ENCODE assay signal across 21 cellular contexts in the genomic region with DNA sequence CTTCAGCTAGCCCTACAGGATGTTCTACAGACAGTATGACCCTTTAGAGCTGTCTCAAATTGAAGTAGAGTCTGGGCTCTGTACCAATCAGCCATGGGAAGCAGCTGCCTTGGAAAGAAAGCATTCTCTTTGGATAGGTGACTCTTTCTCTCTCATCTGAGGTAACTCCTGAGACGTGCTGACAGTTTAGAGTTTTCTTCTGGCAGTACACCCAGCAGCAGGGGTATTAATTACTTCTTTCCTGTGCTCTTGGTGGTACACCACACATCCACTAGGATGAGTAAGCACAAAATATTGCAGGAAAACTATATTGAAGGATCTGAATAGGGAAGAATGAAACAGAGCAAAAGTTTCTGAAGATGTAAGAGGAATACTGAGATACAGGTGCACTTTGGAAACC.
"Had no signal": no experiment of that assay in that cellular context is flagged by ENCODE, and none has a peak within 500 bp of the region (broad histone marks: within the 10 kb centered on the region; RNA-seq: fewer than 3 reads in every experiment).

No MANE protein-coding gene starts in this region.

- H3K4me1 Mint-ChIP-seq: stimulated activated naive B cell treated with anti-CD40 and anti-IgM and Interleukin-4, amounts not matched to agents 10 μg/mL and 1 μg/mL and 100 μg/mL, for 72 hours had no signal

- H3K27ac Mint-ChIP-seq: natural killer cell treated with Interleukin-12 subunit alpha and Interleukin-12 subunit beta and Interleukin-15 and Interleukin-18, amount 100 ng/mL, for 72 hours; stimulated activated naive B cell treated with anti-CD40 and anti-IgM and Interleukin-4, amounts not matched to agents 10 μg/mL and 1 μg/mL and 100 μg/mL, for 72 hours had no signal

- DNase-seq: cortex of kidney; dorsolateral prefrontal cortex; effector CD8-positive, alpha-beta T cell; heart right ventricle; hypothalamus; kidney glomerular epithelial cell; mammary epithelial cell; mucosa of descending colon; occipital lobe; psoas muscle; retina; right lobe of liver; spleen; stimulated activated CD4-positive, alpha-beta T cell treated with anti-CD3 and anti-CD28 coated beads, Interleukin-2, amount 100 ng/mL, for 24 hours; stimulated activated CD4-positive, alpha-beta T cell treated with anti-CD3 and anti-CD28 coated beads, Interleukin-4, amount 100 ng/mL, for 4 hours; stimulated activated naive B cell treated with anti-CD40 and anti-IgM and Interleukin-4, amounts not matched to agents 10 μg/mL and 1 μg/mL and 100 μg/mL, for 72 hours; stomach; substantia nigra; transverse colon had no signal

- H3K27me3 Mint-ChIP-seq: natural killer cell treated with Interleukin-12 subunit alpha and Interleukin-12 subunit beta and Interleukin-15 and Interleukin-18, amount 100 ng/mL, for 72 hours had no signal

- H3K4me3 ChIP-seq: dorsolateral prefrontal cortex, heart right ventricle, mucosa of descending colon, psoas muscle, right lobe of liver, spleen, stomach, thoracic aorta, transverse colon had no signal

- H3K4me3 Mint-ChIP-seq: natural killer cell treated with Interleukin-12 subunit alpha and Interleukin-12 subunit beta and Interleukin-15 and Interleukin-18, amount 100 ng/mL, for 72 hours; stimulated activated naive B cell treated with anti-CD40 and anti-IgM and Interleukin-4, amounts not matched to agents 10 μg/mL and 1 μg/mL and 100 μg/mL, for 72 hours had no signal
